ENCODE assay signal across 8 cellular contexts in the genomic region with DNA sequence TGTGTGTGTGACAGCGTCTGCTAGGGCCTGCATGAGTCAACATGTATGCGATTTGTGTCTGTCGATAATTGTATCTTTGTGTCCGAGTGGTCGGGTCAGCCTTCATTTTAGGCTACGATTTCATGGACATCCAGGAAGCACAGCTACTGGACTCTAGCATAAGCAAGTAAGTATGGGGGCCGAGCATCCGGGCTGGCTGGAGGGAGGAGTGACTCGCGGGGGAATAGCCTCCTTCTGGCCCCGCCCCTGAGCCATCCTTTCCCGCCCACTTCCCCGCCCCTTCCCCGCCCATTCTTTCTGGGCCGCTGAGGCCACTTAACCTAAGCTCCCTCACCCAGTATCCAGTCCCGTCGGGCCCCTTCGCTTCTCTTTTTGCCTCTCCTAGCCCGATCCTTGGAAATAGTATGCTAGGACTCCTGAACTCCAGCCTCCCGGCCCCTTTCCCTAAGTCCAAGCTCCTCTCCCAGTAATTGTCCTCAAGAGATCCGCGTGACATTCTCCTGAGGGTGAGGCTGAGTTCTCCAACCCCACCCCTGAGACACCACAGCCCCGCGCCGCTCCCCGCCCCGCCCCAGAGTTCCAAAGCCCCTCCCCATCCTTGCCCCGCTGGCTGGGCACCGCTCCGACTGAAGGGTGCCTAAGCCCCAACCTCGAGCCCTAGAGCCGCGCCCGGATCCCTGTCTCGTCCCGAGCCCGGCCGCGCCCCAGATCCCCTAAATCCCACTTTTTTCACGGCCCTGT. TPM values are rescaled to one million over a fixed set of nuclear protein-coding genes. Genes with fewer than 3 reads are reported as not detected.
DNase-seq lines count a peak whose midpoint lies in the region; ATAC-seq and TF ChIP-seq lines count a peak whose summit lies in the region.

No MANE protein-coding gene starts in this region.

- intact Hi-C loops in heart left ventricle (cut with DNase I), result loop anchor here in 5 of 10 donors (1.0 to 5.0 kb wide), 6 partner anchors 21 to 43 kb away; a partner anchor contains a TSS

- no peak for TF ChIP-seq CTCF in BJ (IDR thresholded peaks at IDR 0.05; ENCODE audit: insufficient read depth, low read depth, low read length)
- TF ChIP-seq CTCF in heart left ventricle (IDR thresholded peaks at IDR 0.05), result no peak
- TF ChIP-seq CTCF in type B pancreatic cell (conservative IDR thresholded peaks at IDR 0.05), result no peak

- H4K91ac ChIP-seq in trophoblast cell (ENCODE audit: low read depth, low read length), result peak overlapping the region; percentile 60

- H3K4me3 Mint-ChIP-seq in type B pancreatic cell, result peak overlapping the region; percentile 95

- DNase-seq in BJ (ENCODE audit: low read depth) (peak; percentile 65), NCI-H1092 treated with DMSO at 0.1 percent for 48 hours (lab: John Stamatoyannopoulos, UW) (peak; percentile 53), SW 1271 (lab: John Stamatoyannopoulos, UW) (peak; percentile 72 to 86), adipocyte (ENCODE audit: low read depth) (peak; percentile 95), heart left ventricle (peak; percentile 91 to 94 (median 92)), trophoblast cell (peak; percentile 85 to 86), type B pancreatic cell (ENCODE audit: extremely low spot score, unreplicated experiment) (peak; percentile 85)

- H3K27me3 ChIP-seq in BJ (ENCODE audit: control insufficient read depth, insufficient read depth, low read length) (no peaks in the 10 kb centered on the region), adipocyte (replicated peaks; ENCODE audit: control insufficient read depth, insufficient read depth, low read length) (no peaks in the 10 kb centered on the region), heart left ventricle (no peaks in the 10 kb centered on the region), trophoblast cell (ENCODE audit: insufficient read depth, low read length) (peaks cover 9% of the 10 kb centered on the region)

- peak in 1 of 2 donors; percentile 32 for TF ChIP-seq POLR2A in heart left ventricle (IDR thresholded peaks at IDR 0.05)

- H4K12ac ChIP-seq in trophoblast cell (ENCODE audit: low read depth, low read length), result peak overlapping the region; percentile 32

- H3K18ac ChIP-seq in trophoblast cell (ENCODE audit: low read length), result peak overlapping the region; percentile 54

- H3K27me3 Mint-ChIP-seq in type B pancreatic cell, result no peaks in the 10 kb centered on the region

- peak overlapping the region; percentile 0 for H3K14ac ChIP-seq in trophoblast cell (ENCODE audit: low read length)

- H3K23ac ChIP-seq in trophoblast cell (ENCODE audit: low read length), result no peak overlapping the region

- H3K27ac ChIP-seq in heart left ventricle, result peak overlapping the region; percentile 96 to 100 (median 99)
- peak overlapping the region; percentile 50 for H3K27ac ChIP-seq in trophoblast cell (ENCODE audit: low read depth, low read length)

- H3K36me3 ChIP-seq in BJ (ENCODE audit: control insufficient read depth, insufficient read depth, low read length), result peaks cover 14% of the 10 kb centered on the region
- H3K36me3 ChIP-seq in adipocyte (ENCODE audit: control insufficient read depth, insufficient read depth, low read length, severe bottlenecking), result peaks cover 33% of the 10 kb centered on the region
- peaks cover 0 to 43% (median 40%) of the 10 kb centered on the region in 9 donors for H3K36me3 ChIP-seq in heart left ventricle
- H3K36me3 ChIP-seq in trophoblast cell (ENCODE audit: control insufficient read depth in 1 of 2, insufficient read depth in 2 of 2, low read length in 2 of 2), result peaks cover 2 to 8% of the 10 kb centered on the region in 2 experiments

- no peak overlapping the region for H2BK5ac ChIP-seq in trophoblast cell (ENCODE audit: low read depth, low read length, poor library complexity)

- no peak overlapping the region for H2BK12ac ChIP-seq in trophoblast cell (ENCODE audit: low read length)

- H3K4me1 ChIP-seq in adipocyte (ENCODE audit: control insufficient read depth, insufficient read depth, low read length), result peaks cover 24% of the 10 kb centered on the region
- H3K4me1 ChIP-seq in heart left ventricle, result peaks cover 7 to 58% (median 37%) of the 10 kb centered on the region in 12 donors
- peaks cover 17 to 20% of the 10 kb centered on the region in 2 experiments for H3K4me1 ChIP-seq in trophoblast cell (ENCODE audit: control insufficient read depth in 1 of 2, insufficient read depth in 2 of 2, low read length in 2 of 2)

- peak overlapping the region; percentile 99 for H3K27ac Mint-ChIP-seq in type B pancreatic cell

- peak overlapping the region; percentile 95 for H3K9ac ChIP-seq in adipocyte (ENCODE audit: low read length)
- H3K9ac ChIP-seq in trophoblast cell (ENCODE audit: low read length), result no peak overlapping the region

- H3K4me3 ChIP-seq in BJ (ENCODE audit: low read depth, low read length) (peak overlapping the region; percentile 56), adipocyte (ENCODE audit: low read length) (peak overlapping the region; percentile 93), heart left ventricle (peak overlapping the region; percentile 70 to 93 (median 81)), trophoblast cell (ENCODE audit: low read depth, low read length) (peak overlapping the region; percentile 80)

- 3 to 5% (median 3%) methylated on average over 37 to 40 of the region's 40 CpGs for WGBS in heart left ventricle, 4 donors
- no CpG with 5 or more reads among the region's 40 CpGs for WGBS in trophoblast cell (ENCODE audit: extremely low coverage, insufficient coverage, insufficient read length)

- peaks cover 11% of the 10 kb centered on the region for H3K79me1 ChIP-seq in trophoblast cell (ENCODE audit: low read length)

- no peak overlapping the region for H2AK5ac ChIP-seq in trophoblast cell (ENCODE audit: low read length)

- CTCF ChIA-PET in BJ (lab: Yijun Ruan, JAX), result interaction anchor here (0.6 to 6.1 kb wide), 27 partner anchors 9 to 297 kb away, joined by 3 to 118 read pairs (median 7); a partner anchor contains a TSS

- H2AFZ ChIP-seq in trophoblast cell (ENCODE audit: insufficient read depth, low read length, poor library complexity), result peak overlapping the region; percentile 58

- H3K4me2 ChIP-seq in trophoblast cell (ENCODE audit: low read length), result peak overlapping the region; percentile 74

- no peak overlapping the region for H3K4ac ChIP-seq in trophoblast cell (ENCODE audit: low read depth, low read length)

- peak; percentile 28 for ATAC-seq in GM21367 (IDR thresholded peaks at IDR 0.05; ENCODE audit: unreplicated experiment)
- ATAC-seq in heart left ventricle, result peak; percentile 70 to 88 (median 80)

- POLR2A ChIA-PET in BJ (lab: Charles Lee), result interaction anchor here (0.6 to 0.7 kb wide), 6 partner anchors 23 to 577 kb away, joined by 3 to 13 read pairs (median 9); a partner anchor contains a TSS

- peaks cover 1% of the 10 kb centered on the region for H3K79me2 ChIP-seq in trophoblast cell (ENCODE audit: control insufficient read depth, insufficient read depth, low read length, poor library complexity)

- H3K4me1 Mint-ChIP-seq in type B pancreatic cell (ENCODE audit: unreplicated experiment), result peaks cover 28% of the 10 kb centered on the region

- peak overlapping the region; percentile 63 for H4K8ac ChIP-seq in trophoblast cell (ENCODE audit: low read depth, low read length)

- H2BK120ac ChIP-seq in trophoblast cell (ENCODE audit: insufficient read depth, low read length, poor library complexity), result no peak overlapping the region

- no peaks in the 10 kb centered on the region for H3K9me3 ChIP-seq in adipocyte (ENCODE audit: control insufficient read depth, low read length)
- no peaks in the 10 kb centered on the region for H3K9me3 ChIP-seq in heart left ventricle
- peaks cover 5% of the 10 kb centered on the region for H3K9me3 ChIP-seq in trophoblast cell (ENCODE audit: insufficient read depth, low read depth, low read length)

- no peaks in the 10 kb centered on the region for H3K36me3 Mint-ChIP-seq in type B pancreatic cell

- H3K9me3 Mint-ChIP-seq in type B pancreatic cell, result no peaks in the 10 kb centered on the region

RNA-seq across cellular contexts. Expression of a gene that starts 1.2 kb away (rescaled TPM):
- polyA plus RNA-seq in BJ (2011; rRNA removed) (9.3 and 18.0 TPM in 2 replicates), heart left ventricle (10 to 100 TPM; 48.6 to 64.3 TPM)
- 12.4 and 12.5 TPM in 2 replicates for polyA minus RNA-seq in BJ (2011; rRNA and poly(A)+ RNA removed)
- total RNA-seq in heart left ventricle (10 to 100 TPM; 21.1 to 77.0 (median 36.5) TPM), type B pancreatic cell (ENCODE audit: low replicate concordance) (15.6 and 39.9 TPM in 2 replicates)
- 17.1 and 19.6 TPM in 2 replicates for polyA plus RNA-seq in trophoblast cell (2013)

RNA-seq across cellular contexts. Expression of a gene that starts 9.1 kb away (rescaled TPM):
- not detected in 2 replicates for polyA plus RNA-seq in BJ (2011; rRNA removed)
- not detected in 2 replicates for polyA minus RNA-seq in BJ (2011; rRNA and poly(A)+ RNA removed)
- total RNA-seq in heart left ventricle, result 100 to 1,000 TPM in 1 of 9 donors, 10 to 100 TPM in 5, 1 to 10 TPM in 3; 2.4 to 112 (median 31.9) TPM
- 100 to 1,000 TPM in 1 of 2 donors, 10 to 100 TPM in 1; 60.8 to 141 TPM for polyA plus RNA-seq in heart left ventricle
- polyA plus RNA-seq in trophoblast cell (2013), result not detected in 2 replicates
- total RNA-seq in type B pancreatic cell (ENCODE audit: low replicate concordance), result not detected in 2 replicates

RNA-seq across cellular contexts. Expression of a gene that starts 17.6 kb away (rescaled TPM):
- polyA plus RNA-seq in BJ (2011; rRNA removed) (not detected in 2 replicates), heart left ventricle (not detected)
- not detected in 2 replicates for polyA minus RNA-seq in BJ (2011; rRNA and poly(A)+ RNA removed)
- total RNA-seq in heart left ventricle (not detected), type B pancreatic cell (ENCODE audit: low replicate concordance) (0.41 and 0.76 TPM in 2 replicates)
- 0.03 TPM in 1 of 2 replicates, not detected in the other for polyA plus RNA-seq in trophoblast cell (2013)

RNA-seq across cellular contexts. Expression of a gene that starts 23.7 kb away (rescaled TPM):
- polyA plus RNA-seq in BJ (2011; rRNA removed) (0.20 and 0.23 TPM in 2 replicates), heart left ventricle (1 to 10 TPM in 1 of 2 donors, under 1 TPM in 1; 0.57 to 1.2 TPM)
- 0.10 TPM in 1 of 2 replicates, not detected in the other for polyA minus RNA-seq in BJ (2011; rRNA and poly(A)+ RNA removed)
- total RNA-seq in heart left ventricle (1 to 10 TPM in 2 of 9 donors, under 1 TPM in 6, not detected in 1; 0.23 to 6.0 (median 0.46) TPM), type B pancreatic cell (ENCODE audit: low replicate concordance) (37.2 and 105 TPM in 2 replicates)
- 18.2 and 20.4 TPM in 2 replicates for polyA plus RNA-seq in trophoblast cell (2013)

RNA-seq across cellular contexts. Expression of a gene that starts 26.9 kb away (rescaled TPM):
- polyA plus RNA-seq in BJ (2011; rRNA removed), result 1.0 and 1.8 TPM in 2 replicates
- 1.6 and 1.8 TPM in 2 replicates for polyA minus RNA-seq in BJ (2011; rRNA and poly(A)+ RNA removed)
- total RNA-seq in heart left ventricle, result 1 to 10 TPM in 2 of 9 donors, under 1 TPM in 6, not detected in 1; 0.28 to 2.4 (median 0.53) TPM
- polyA plus RNA-seq in heart left ventricle, result 1 to 10 TPM in 1 of 2 donors, under 1 TPM in 1; 0.11 to 3.7 TPM
- 0.47 and 0.60 TPM in 2 replicates for polyA plus RNA-seq in trophoblast cell (2013)
- total RNA-seq in type B pancreatic cell (ENCODE audit: low replicate concordance), result 1.3 and 1.9 TPM in 2 replicates

Comparison
In these comparisons a context has a peak if more than half of its experiments do, and no peak if none do; other contexts are left out.
1. Peak in every context shown above with its lines: DNase-seq, ATAC-seq, H3K4me3 ChIP-seq and H3K27ac ChIP-seq.